Comparison of ENCODE assay signal across 10 cellular contexts in genomic region chr6:54291146-54291545, GRCh38. TPM values are rescaled to one million over a fixed set of nuclear protein-coding genes. Genes with fewer than 3 reads are reported as not detected.
A peak's percentile ranks its signal among the peaks of the same experiment; 100 is the strongest.
DNase-seq lines count a peak whose midpoint lies in the region; ATAC-seq and TF ChIP-seq lines count a peak whose summit lies in the region.
"Had no signal": no experiment of that assay in that cellular context is flagged by ENCODE, and none has a peak within 500 bp of the region (broad histone marks: within the 10 kb centered on the region; RNA-seq: fewer than 3 reads in every experiment).

No MANE protein-coding gene starts in this region.

- H3K4me1 Mint-ChIP-seq in chondrocyte (ENCODE audit: low read depth) = peaks cover 42% of the 10 kb centered on the region

- H3K27me3 Mint-ChIP-seq in chondrocyte (ENCODE audit: low read depth) = no peaks in the 10 kb centered on the region

- ATAC-seq in GM19468 (IDR thresholded peaks at IDR 0.05; ENCODE audit: extremely low read depth, unreplicated experiment) (peak; percentile 45), HG03457 (IDR thresholded peaks at IDR 0.05; ENCODE audit: unreplicated experiment) (peak; percentile 73)

- H3K36me3 ChIP-seq in adrenal gland (replicated peaks in 1 of 2) = no peaks in the 10 kb centered on the region

- H3K36me3 Mint-ChIP-seq in chondrocyte (ENCODE audit: low read depth) = no peaks in the 10 kb centered on the region

- TF ChIP-seq CTCF in chondrocyte (IDR thresholded peaks at IDR 0.05) (no peak), adrenal gland (IDR thresholded peaks at IDR 0.05) (no peak)

- no peaks in the 10 kb centered on the region for H3K4me1 ChIP-seq in adrenal gland (replicated peaks in 1 of 2)

- DNase-seq in AML-193 (lab: John Stamatoyannopoulos, UW) (peak; percentile 67 to 68), chondrocyte (ENCODE audit: low spot score) (no peak), Ammon's horn (ENCODE audit: low spot score) (no peak), GM19238 (ENCODE audit: insufficient read length, low spot score) (no peak), SW 1271 (lab: John Stamatoyannopoulos, UW) (no peak), adrenal gland (no peak)

- H3K4me3 ChIP-seq in adrenal gland = no peak overlapping the region

- intact Hi-C loops in adrenal gland (cut with DNase I) = no loop called here

- no peaks in the 10 kb centered on the region for H3K9me3 ChIP-seq in adrenal gland (replicated peaks in 1 of 3)

- WGBS in adrenal gland, 4 donors = 53 to 56% (median 55%) methylated on average over 2 of the region's 2 CpGs

- TF ChIP-seq POLR2A in adrenal gland (IDR thresholded peaks at IDR 0.05) = no peak

- H3K27ac Mint-ChIP-seq in chondrocyte (ENCODE audit: unreplicated experiment) = peak overlapping the region; percentile 68

- no peak overlapping the region for H3K4me3 Mint-ChIP-seq in chondrocyte (ENCODE audit: unreplicated experiment)

- H3K27ac ChIP-seq in adrenal gland = no peak overlapping the region
- H3K27ac ChIP-seq: VCaP had no signal

- no peaks in the 10 kb centered on the region for H3K9me3 Mint-ChIP-seq in chondrocyte (ENCODE audit: low read depth)

- no peaks in the 10 kb centered on the region for H3K27me3 ChIP-seq in adrenal gland

RNA-seq across cellular contexts. Expression of gene TINAG, which starts 17.1 kb away (rescaled TPM):
- not detected in 3 replicates for total RNA-seq in chondrocyte
- total RNA-seq in adrenal gland = not detected
- polyA plus RNA-seq in adrenal gland = not detected
- total RNA-seq: liver had no signal
- polyA plus RNA-seq: liver had no signal

Comparison
In these comparisons a context has a peak if more than half of its experiments do, and no peak if none do; other contexts are left out.
1. DNase-seq: peak in AML-193 (2 of 2); none in chondrocyte (single experiment), Ammon's horn (single experiment), GM19238 (single experiment), SW 1271 (0 of 2) and adrenal gland (0 of 7).